Comparison of ENCODE assay signal across 8 cellular contexts in the genomic region with DNA sequence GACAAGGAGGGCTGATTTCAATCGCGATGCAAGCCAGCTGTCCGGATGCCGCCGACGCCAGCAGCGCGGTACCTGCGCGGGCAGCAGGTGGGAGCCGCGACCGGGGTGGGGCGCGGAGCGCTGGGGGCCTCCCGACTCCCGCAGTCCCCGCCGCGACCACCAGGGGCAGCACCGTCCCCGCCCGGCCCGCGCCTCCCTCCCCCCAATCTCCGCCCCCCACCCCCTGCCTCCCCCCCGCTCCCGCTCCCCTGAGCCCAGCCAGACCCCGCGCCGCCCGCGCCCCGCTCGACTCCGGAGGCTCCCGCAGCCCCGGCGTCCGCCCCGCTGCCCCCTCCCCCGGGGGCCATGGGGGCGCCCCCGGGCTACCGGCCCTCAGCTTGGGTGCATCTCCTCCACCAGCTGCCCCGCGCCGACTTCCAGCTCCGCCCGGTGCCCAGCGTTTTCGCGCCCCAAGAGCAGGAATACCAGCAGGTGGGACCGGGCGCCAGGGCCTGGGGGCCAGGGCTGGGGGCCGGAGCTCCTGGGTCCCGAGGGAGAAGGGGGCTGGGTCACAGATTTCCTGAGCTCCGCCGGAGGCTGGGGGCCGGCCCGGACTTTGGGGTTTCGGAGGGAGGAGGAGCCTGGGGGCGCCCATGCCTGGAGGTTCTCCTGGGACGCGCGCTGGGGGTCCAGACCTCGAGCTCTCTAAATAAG.
DNase-seq lines count a peak whose midpoint lies in the region; ATAC-seq and TF ChIP-seq lines count a peak whose summit lies in the region.

A gene (plus strand): TSS at position 257 of the 693 bp plus-strand sequence. CDS start 89 bp downstream, at position 346.

- no peak for ATAC-seq in activated CD4-positive, CD25-positive, alpha-beta regulatory T cell treated with anti-CD3 and anti-CD28 coated beads, Interleukin-2, amount 50 U/mL, for 24 hours

- peak within 1 kb of the TSS; percentile 79 for H3K4me3 ChIP-seq in iPS-18c (ENCODE audit: insufficient read depth, low read depth, low read length)

- DNase-seq in HEK293T (ENCODE audit: extremely low spot score) = peak; percentile 85
- peak; percentile 12 for DNase-seq in activated T-helper 9 cell treated with anti-CD3 and anti-CD28 coated beads, Interleukin-2, amount 50 U/mL, for 16 hours (ENCODE audit: low read depth)
- DNase-seq in stimulated activated CD8-positive, alpha-beta memory T cell treated with anti-CD3 and anti-CD28 coated beads, Interleukin-7, amount 100 ng/mL, for 1 hour (ENCODE audit: low read depth in 2 of 2) = peak; percentile 12 to 23
- no peak for DNase-seq in NCI-H510A treated with DMSO at 0.1 percent for 48 hours (lab: John Stamatoyannopoulos, UW)
- DNase-seq in NCI-H146 (lab: John Stamatoyannopoulos, UW) = no peak
- DNase-seq in NCI-H748 treated with DMSO at 0.1 percent for 48 hours (lab: John Stamatoyannopoulos, UW) = no peak

- POLR2A ChIA-PET in HEK293T (lab: Yijun Ruan, JAX) = interaction anchor here (0.7 to 1.1 kb wide), 3 partner anchors 13 to 34 kb away, joined by 3 read pairs; a partner anchor contains a TSS

- CTCF ChIA-PET in HEK293T (lab: Yijun Ruan, JAX) = no interaction called here

- peaks cover 2% of the 10 kb centered on the region for H3K9me3 ChIP-seq in iPS-18c (ENCODE audit: control insufficient read depth, insufficient read depth, low read length)

TF ChIP-seq in HEK293T, 16 proteins besides CTCF, POLR2A, EP300 and RAD21:
- TF ChIP-seq BHLHE40 (IDR thresholded peaks at IDR 0.05; ENCODE audit: borderline replicate concordance) = no peak

Comparison
In these comparisons a context has a peak if more than half of its experiments do, and no peak if none do; other contexts are left out.
1. DNase-seq: peak in HEK293T (single experiment), activated T-helper 9 cell treated with anti-CD3 and anti-CD28 coated beads, Interleukin-2, amount 50 U/mL, for 16 hours (single experiment) and stimulated activated CD8-positive, alpha-beta memory T cell treated with anti-CD3 and anti-CD28 coated beads, Interleukin-7, amount 100 ng/mL, for 1 hour (2 of 2); none in NCI-H510A treated with DMSO at 0.1 percent for 48 hours (single experiment), NCI-H146 (single experiment) and NCI-H748 treated with DMSO at 0.1 percent for 48 hours (single experiment).